ENCODE assay signal across 8 cellular contexts in the genomic region with DNA sequence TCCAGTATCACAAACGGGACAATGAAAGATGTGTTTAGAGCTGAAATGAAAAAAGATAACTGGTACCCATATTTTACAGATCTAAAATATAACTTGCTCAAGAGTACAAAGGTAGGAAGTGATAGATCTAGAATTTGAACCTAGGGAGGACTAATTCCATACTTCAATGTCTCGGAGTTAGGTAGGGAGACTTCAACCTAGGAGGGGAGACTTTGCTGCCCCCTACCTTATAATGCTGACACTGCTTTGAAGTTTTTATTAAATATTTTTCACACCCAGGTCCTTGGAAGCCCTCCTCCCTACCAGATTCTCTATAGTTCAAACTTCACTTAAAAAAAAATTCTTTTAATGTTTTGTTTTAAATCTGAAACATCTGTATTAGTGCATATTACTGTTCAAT. TPM values are rescaled to one million over a fixed set of nuclear protein-coding genes. Genes with fewer than 3 reads are reported as not detected.
DNase-seq lines count a peak whose midpoint lies in the region; ATAC-seq, FAIRE-seq and TF ChIP-seq lines count a peak whose summit lies in the region.

No MANE protein-coding gene starts in this region.

- 0 out of 2 replicates have a peak, but pooled peaks cover 7% of the 10 kb centered on the region for H3K79me2 ChIP-seq in Loucy (ENCODE audit: insufficient read depth, low read length)

- H3F3A ChIP-seq in Loucy (ENCODE audit: low read depth) = no peaks in the 10 kb centered on the region

- no peaks in the 10 kb centered on the region for H3K9me3 Mint-ChIP-seq in chondrocyte (ENCODE audit: low read depth)
- H3K9me3 Mint-ChIP-seq in neural crest cell = no peaks in the 10 kb centered on the region

- peak overlapping the region; percentile 70 for H3K27ac Mint-ChIP-seq in chondrocyte (ENCODE audit: unreplicated experiment)
- H3K27ac Mint-ChIP-seq in neural crest cell (ENCODE audit: unreplicated experiment) = no peak overlapping the region

- H3K4me1 Mint-ChIP-seq in chondrocyte (ENCODE audit: low read depth) = peaks cover 20% of the 10 kb centered on the region
- no peaks in the 10 kb centered on the region for H3K4me1 Mint-ChIP-seq in neural crest cell

- no peak overlapping the region for H3K9ac ChIP-seq in Loucy (ENCODE audit: low read depth, low read length, poor library complexity, severe bottlenecking)

- no peak for DNase-seq in chondrocyte (ENCODE audit: low spot score)
- no peak for DNase-seq in neural crest cell (ENCODE audit: low read depth, low spot score)
- no peak for DNase-seq in NCI-H1092 (lab: John Stamatoyannopoulos, UW)
- no peak for DNase-seq in GM19238 (ENCODE audit: insufficient read length, low spot score)
- DNase-seq in COLO668 (lab: John Stamatoyannopoulos, UW; ENCODE audit: unreplicated experiment) = no peak

- H3K4me3 Mint-ChIP-seq in chondrocyte (ENCODE audit: unreplicated experiment) (no peak overlapping the region), neural crest cell (no peak overlapping the region)

- no peaks in the 10 kb centered on the region for H3K9me2 ChIP-seq in Loucy (replicated peaks; ENCODE audit: low read depth, low read length)

- FAIRE-seq in G401.6 (lab: Jason Lieb, UNC) = peak; percentile 86

- H3K4me3 ChIP-seq in Loucy (ENCODE audit: low read length, poor library complexity, severe bottlenecking) = no peak overlapping the region

- H3K36me3 ChIP-seq in Loucy (ENCODE audit: insufficient read depth, low read length) = peaks cover 13% of the 10 kb centered on the region; the same call in 1 of the 2 replicates

- no peak overlapping the region for H2AFZ ChIP-seq in Loucy (ENCODE audit: low read length)

- H3K27me3 ChIP-seq in Loucy (ENCODE audit: insufficient read depth, low read length, poor library complexity, severe bottlenecking) = no peaks in the 10 kb centered on the region

- H3K27me3 Mint-ChIP-seq in chondrocyte (ENCODE audit: low read depth) = no peaks in the 10 kb centered on the region
- H3K27me3 Mint-ChIP-seq in neural crest cell (ENCODE audit: low read depth) = no peaks in the 10 kb centered on the region

- H3K4me2 ChIP-seq in Loucy (ENCODE audit: low read depth, low read length, poor library complexity, severe bottlenecking) = no peak overlapping the region

- peaks cover 6% of the 10 kb centered on the region for H3K4me1 ChIP-seq in Loucy (ENCODE audit: insufficient read depth, low read length, poor library complexity, severe bottlenecking)

- H3K36me3 Mint-ChIP-seq in chondrocyte (ENCODE audit: low read depth) (peaks cover 8% of the 10 kb centered on the region), neural crest cell (ENCODE audit: low read depth) (peaks cover 12% of the 10 kb centered on the region)

- H3K9me3 ChIP-seq in Loucy (ENCODE audit: insufficient read depth, low read depth, low read length) = no peaks in the 10 kb centered on the region

- peak; percentile 73 for TF ChIP-seq CTCF in Loucy (conservative IDR thresholded peaks at IDR 0.05; ENCODE audit: low read length)
- peak; percentile 72 for TF ChIP-seq CTCF in chondrocyte (IDR thresholded peaks at IDR 0.05)
- peak; percentile 56 for TF ChIP-seq CTCF in neural crest cell (conservative IDR thresholded peaks at IDR 0.05)

- no peak for ATAC-seq in HG02588 (IDR thresholded peaks at IDR 0.05; ENCODE audit: unreplicated experiment)

- H4K20me1 ChIP-seq in Loucy (ENCODE audit: insufficient read depth, low read length, poor library complexity, severe bottlenecking) = no peaks in the 10 kb centered on the region

RNA-seq across cellular contexts. Expression of a gene that starts 58.0 kb away (rescaled TPM):
- total RNA-seq in chondrocyte = 42.1 to 48.0 TPM (median 42.7 TPM) in 3 replicates
- total RNA-seq in neural crest cell = 34.1 and 36.9 TPM in 2 replicates
